Comparison of ENCODE assay signal across 21 cellular contexts in genomic region chr5:178304016-178304415, GRCh38.
"Had no signal": no experiment of that assay in that cellular context is flagged by ENCODE, and none has a peak within 500 bp of the region (broad histone marks: within the 10 kb centered on the region; RNA-seq: fewer than 3 reads in every experiment).

No MANE protein-coding gene starts in this region.

- H3K4me3 ChIP-seq: breast epithelium, gastrocnemius medialis, lung, psoas muscle, smooth muscle cell, thoracic aorta had no signal

- H3K4me1 Mint-ChIP-seq: immature natural killer cell had no signal

- H3K36me3 Mint-ChIP-seq: activated CD4-positive, alpha-beta memory T cell treated with anti-CD3 and anti-CD28 coated beads for 36 hours; immature natural killer cell; stimulated activated memory B cell treated with anti-CD40 and anti-IgM and Interleukin-4, amounts not matched to agents 10 μg/mL and 1 μg/mL and 100 μg/mL, for 72 hours had no signal

- H3K36me3 ChIP-seq: breast epithelium, gastrocnemius medialis, thoracic aorta had no signal

- H3K4me3 Mint-ChIP-seq: activated CD4-positive, alpha-beta memory T cell treated with anti-CD3 and anti-CD28 coated beads for 36 hours; activated naive CD4-positive, alpha-beta T cell treated with anti-CD3 and anti-CD28 coated beads for 36 hours; immature natural killer cell; stimulated activated memory B cell treated with anti-CD40 and anti-IgM and Interleukin-4, amounts not matched to agents 10 μg/mL and 1 μg/mL and 100 μg/mL, for 72 hours had no signal

- ATAC-seq: esophagus mucosa; gastrocnemius medialis; psoas muscle; right cardiac atrium; stimulated activated memory B cell treated with anti-CD40 and anti-IgM and Interleukin-4, amounts not matched to agents 10 μg/mL and 1 μg/mL and 100 μg/mL, for 72 hours had no signal

- H3K27ac Mint-ChIP-seq: activated CD4-positive, alpha-beta memory T cell treated with anti-CD3 and anti-CD28 coated beads for 36 hours; activated naive CD4-positive, alpha-beta T cell treated with anti-CD3 and anti-CD28 coated beads for 36 hours; immature natural killer cell; stimulated activated memory B cell treated with anti-CD40 and anti-IgM and Interleukin-4, amounts not matched to agents 10 μg/mL and 1 μg/mL and 100 μg/mL, for 72 hours had no signal

- H3K4me1 ChIP-seq: breast epithelium, gastrocnemius medialis, psoas muscle had no signal

- H3K9me3 Mint-ChIP-seq: immature natural killer cell had no signal

- H3K27ac ChIP-seq: breast epithelium, gastrocnemius medialis, psoas muscle, thoracic aorta had no signal

- H3K9me3 ChIP-seq: breast epithelium, gastrocnemius medialis, psoas muscle, thoracic aorta had no signal

- FAIRE-seq: astrocyte, urothelium cell line had no signal

- DNase-seq: activated CD4-positive, alpha-beta memory T cell treated with anti-CD3 and anti-CD28 coated beads for 36 hours; activated CD4-positive, alpha-beta T cell treated with anti-CD3 and anti-CD28 coated beads for 4 hours; activated naive CD4-positive, alpha-beta T cell treated with anti-CD3 and anti-CD28 coated beads for 36 hours; activated T-cell treated with anti-CD3 and anti-CD28 coated beads for 4 hours; cerebellar nuclear complex; effector CD4-positive, alpha-beta T cell; immature natural killer cell; stimulated activated CD4-positive, alpha-beta T cell treated with anti-CD3 and anti-CD28 coated beads, Interleukin-4, amount 100 ng/mL, for 24 hours; SW 1271; T-helper 2 cell had no signal

- H3K27me3 ChIP-seq: breast epithelium, gastrocnemius medialis had no signal
